ENCODE assay signal across 25 cellular contexts in genomic region chr11:126634963-126635362, GRCh38.
"Had no signal": no experiment of that assay in that cellular context is flagged by ENCODE, and none has a peak within 500 bp of the region (broad histone marks: within the 10 kb centered on the region; RNA-seq: fewer than 3 reads in every experiment).

No MANE protein-coding gene starts in this region.

- H3K9me3 Mint-ChIP-seq: activated CD4-positive, alpha-beta memory T cell treated with anti-CD3 and anti-CD28 coated beads, Interleukin-2, amount 10 ng/mL, durations not matched to agents 7 days and 5 days; activated naive CD4-positive, alpha-beta T cell treated with anti-CD3 and anti-CD28 coated beads for 36 hours; activated T-helper 17 cell treated with anti-CD3 and anti-CD28 coated beads, Interleukin-2, amount 50 U/mL, for 72 hours; brain; central memory CD8-positive, alpha-beta T cell; T-cell had no signal

- H3K27ac Mint-ChIP-seq: activated CD4-positive, alpha-beta memory T cell treated with anti-CD3 and anti-CD28 coated beads, Interleukin-2, amount 10 ng/mL, durations not matched to agents 7 days and 5 days; activated CD4-positive, alpha-beta T cell treated with anti-CD3 and anti-CD28 coated beads for 36 hours; activated naive CD4-positive, alpha-beta T cell treated with anti-CD3 and anti-CD28 coated beads for 36 hours; activated naive CD8-positive, alpha-beta T cell; activated T-helper 17 cell treated with anti-CD3 and anti-CD28 coated beads, Interleukin-2, amount 50 U/mL, for 72 hours; brain; T-cell had no signal

- H3K4me1 Mint-ChIP-seq: activated CD4-positive, alpha-beta memory T cell treated with anti-CD3 and anti-CD28 coated beads, Interleukin-2, amount 10 ng/mL, durations not matched to agents 7 days and 5 days; activated CD4-positive, alpha-beta T cell treated with anti-CD3 and anti-CD28 coated beads for 36 hours; activated T-helper 17 cell treated with anti-CD3 and anti-CD28 coated beads, Interleukin-2, amount 50 U/mL, for 72 hours; central memory CD8-positive, alpha-beta T cell; T-cell had no signal

- DNase-seq: activated CD4-positive, alpha-beta memory T cell treated with anti-CD3 and anti-CD28 coated beads, Interleukin-2, amount 10 ng/mL, durations not matched to agents 7 days and 5 days; activated CD4-positive, alpha-beta T cell treated with anti-CD3 and anti-CD28 coated beads for 36 hours; activated CD4-positive, alpha-beta T cell treated with anti-CD3 and anti-CD28 coated beads, Interleukin-2, amount 50 U/mL, for 1 hour; activated gamma-delta T cell; activated naive CD4-positive, alpha-beta T cell treated with anti-CD3 and anti-CD28 coated beads for 36 hours; activated T-cell treated with anti-CD3 and anti-CD28 coated beads for 4 hours; activated T-cell treated with anti-CD3 and anti-CD28 coated beads, Interleukin-2, amount 50 U/mL, for 48 hours; amygdala; Karpas-422; MM.1S; NCI-H1105; NCI-H1436; NCI-H1694 treated with DMSO at 0.1 percent for 48 hours; NCI-H2029 treated with DMSO at 0.1 percent for 48 hours; NCI-H510A treated with DMSO at 0.1 percent for 48 hours; NCI-H69; NK-92 treated with Interleukin-12 subunit alpha and Interleukin-12 subunit beta, amount 100 ng/mL, for 24 hours; SHP77 treated with DMSO at 0.1 percent for 48 hours; T-cell; T-helper 2 cell; T1000 had no signal

- H3K36me3 Mint-ChIP-seq: activated naive CD8-positive, alpha-beta T cell; brain; T-cell had no signal

- ATAC-seq: activated CD4-positive, alpha-beta T cell treated with anti-CD3 and anti-CD28 coated beads for 36 hours; activated T-helper 17 cell treated with anti-CD3 and anti-CD28 coated beads, Interleukin-2, amount 50 U/mL, for 72 hours; T-cell had no signal

- H3K4me3 Mint-ChIP-seq: activated CD4-positive, alpha-beta memory T cell treated with anti-CD3 and anti-CD28 coated beads, Interleukin-2, amount 10 ng/mL, durations not matched to agents 7 days and 5 days; activated CD4-positive, alpha-beta T cell treated with anti-CD3 and anti-CD28 coated beads for 36 hours; activated naive CD4-positive, alpha-beta T cell treated with anti-CD3 and anti-CD28 coated beads for 36 hours; activated naive CD8-positive, alpha-beta T cell; activated T-helper 17 cell treated with anti-CD3 and anti-CD28 coated beads, Interleukin-2, amount 50 U/mL, for 72 hours; brain; central memory CD8-positive, alpha-beta T cell; T-cell had no signal
